30 cellular contexts compared by ENCODE assay signal in the genomic region with DNA sequence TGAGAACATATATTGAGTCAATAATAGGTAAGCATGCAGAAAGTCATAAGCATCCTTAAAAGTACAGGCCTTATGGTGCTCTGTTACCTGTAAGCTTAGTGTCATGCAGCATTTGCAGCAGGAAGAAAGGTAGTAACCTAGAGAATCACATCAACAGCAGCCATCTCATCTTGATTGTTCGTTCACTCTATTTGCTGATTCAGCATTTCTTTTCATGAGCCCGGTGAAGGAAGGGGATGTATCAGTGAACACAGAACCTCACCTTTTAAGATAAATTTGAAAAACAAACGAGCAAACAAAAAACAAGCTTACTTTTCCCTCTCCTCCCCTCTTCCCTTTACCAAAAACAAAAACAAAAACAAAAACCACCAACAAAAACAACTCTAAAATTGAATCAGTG.
DNase-seq lines count a peak whose midpoint lies in the region; ATAC-seq, FAIRE-seq and TF ChIP-seq lines count a peak whose summit lies in the region.
"Had no signal": no experiment of that assay in that cellular context is flagged by ENCODE, and none has a peak within 500 bp of the region (broad histone marks: within the 10 kb centered on the region; RNA-seq: fewer than 3 reads in every experiment).

No MANE protein-coding gene starts in this region.

- no peaks in the 10 kb centered on the region for H4K20me1 ChIP-seq in K562 (replicated peaks; ENCODE audit: control insufficient read depth, insufficient read depth, low read length)
- no peaks in the 10 kb centered on the region for H4K20me1 ChIP-seq in OCI-LY7 (ENCODE audit: insufficient read depth, low read length)
- H4K20me1 ChIP-seq: BLaER1 had no signal

- no TSS peak for BruUV-seq in K562 (replicated peaks; lab: Mats Ljungman, UMichigan)
- no TSS peak for BruUV-seq in OCI-LY7 (replicated peaks; lab: Mats Ljungman, UMichigan)

- no peak overlapping the region for H3K4me3 ChIP-seq in A549
- H3K4me3 ChIP-seq in K562: no peak overlapping the region
- peak overlapping the region in 3 of 4 donors; percentile 0 to 16 (median 12) for H3K4me3 ChIP-seq in stomach
- no peak overlapping the region for H3K4me3 ChIP-seq in OCI-LY7 (ENCODE audit: low read depth, low read length, poor library complexity, severe bottlenecking)
- H3K4me3 ChIP-seq: adrenal gland, BLaER1, HAP-1, hepatocyte, SJCRH30, testis had no signal

- H3K4me3 Mint-ChIP-seq in mesothelial cell of epicardium: no peak overlapping the region
- H3K4me3 Mint-ChIP-seq: activated B cell treated with CpG ODN at 0.5 μM for 24 hours; activated CD8-positive, alpha-beta memory T cell treated with anti-CD3 and anti-CD28 coated beads, Interleukin-2, amount 10 ng/mL, durations not matched to agents 7 days and 5 days; activated naive CD4-positive, alpha-beta T cell treated with anti-CD3 and anti-CD28 coated beads for 36 hours; activated T-helper 1 cell treated with anti-CD3 and anti-CD28 coated beads, Interleukin-12 subunit alpha, Interleukin-12 subunit beta, Interleukin-2, Interleukin-4 antibody, amounts not matched to agents 30 ng/mL and 10 ng/mL and 1 ng/mL, durations not matched to agents 14 hours and 24 hours and 36 hours; stimulated activated naive B cell treated with anti-CD40 and anti-IgM and Interleukin-4, amounts not matched to agents 10 μg/mL and 1 μg/mL and 100 μg/mL, for 72 hours had no signal

- no peak overlapping the region for H3K27ac ChIP-seq in A549
- H3K27ac ChIP-seq in K562 (ENCODE audit: extremely low read depth, low read depth, low read length): no peak overlapping the region
- H3K27ac ChIP-seq in stomach: peak overlapping the region in 2 of 5 donors; percentile 37 to 62
- no peak overlapping the region for H3K27ac ChIP-seq in OCI-LY7 (ENCODE audit: low read depth, low read length, poor library complexity, severe bottlenecking)
- H3K27ac ChIP-seq: adrenal gland, BLaER1, epithelial cell of prostate, hepatocyte, parathyroid adenoma, SJCRH30, testis had no signal

- no peak for TF ChIP-seq RAD21 in A549 (conservative IDR thresholded peaks at IDR 0.05 in 1 of 2, IDR thresholded peaks at IDR 0.05 in 1 of 2)
- TF ChIP-seq RAD21 in K562 (CRISPR knock-in tag; conservative IDR thresholded peaks at IDR 0.05 in 1 of 2, IDR thresholded peaks at IDR 0.05 in 1 of 2): no peak

- POLR2A ChIA-PET in A549 (lab: Yijun Ruan, JAX): no interaction called here
- POLR2A ChIA-PET in K562 (lab: Yijun Ruan, JAX): interaction anchor here (1.2 kb wide), 1 partner anchor 12 kb away, joined by 3 read pairs; no protein-coding TSS in a partner anchor
- POLR2A ChIA-PET in OCI-LY7 (lab: Charles Lee): interaction anchor here (0.6 to 1.0 kb wide), 9 partner anchors 14 to 1253 kb away, joined by 3 to 4 read pairs (median 3); no protein-coding TSS in a partner anchor

- H3K9me3 ChIP-seq in A549 (no peaks in the 10 kb centered on the region), K562 (replicated peaks; ENCODE audit: control insufficient read depth, insufficient read depth, low read depth, low read length) (no peaks in the 10 kb centered on the region), stomach (no peaks in the 10 kb centered on the region), OCI-LY7 (ENCODE audit: low read length) (no peaks in the 10 kb centered on the region)
- H3K9me3 ChIP-seq: adrenal gland, BLaER1, HAP-1, Peyer's patch, SJCRH30, testis had no signal

- no peak for FAIRE-seq in A549 (lab: Jason Lieb, UNC)
- FAIRE-seq in K562 (lab: Jason Lieb, UNC): no peak
- FAIRE-seq: colon had no signal

- no peak for TF ChIP-seq POLR2A in A549 (IDR thresholded peaks at IDR 0.05; ENCODE audit: low read length)
- no peak for TF ChIP-seq POLR2A in K562 (conservative IDR thresholded peaks at IDR 0.05)
- TF ChIP-seq POLR2A in stomach (IDR thresholded peaks at IDR 0.05): no peak

- peaks cover 11% of the 10 kb centered on the region for H3K36me3 Mint-ChIP-seq in mesothelial cell of epicardium

- H3K9me3 Mint-ChIP-seq in mesothelial cell of epicardium: no peaks in the 10 kb centered on the region
- H3K9me3 Mint-ChIP-seq: activated B cell treated with CpG ODN at 0.5 μM for 24 hours; activated naive CD4-positive, alpha-beta T cell treated with anti-CD3 and anti-CD28 coated beads for 36 hours; activated T-helper 1 cell treated with anti-CD3 and anti-CD28 coated beads, Interleukin-12 subunit alpha, Interleukin-12 subunit beta, Interleukin-2, Interleukin-4 antibody, amounts not matched to agents 30 ng/mL and 10 ng/mL and 1 ng/mL, durations not matched to agents 14 hours and 24 hours and 36 hours had no signal

- peaks cover 11% of the 10 kb centered on the region for H3K4me1 Mint-ChIP-seq in mesothelial cell of epicardium
- H3K4me1 Mint-ChIP-seq: activated CD8-positive, alpha-beta memory T cell treated with anti-CD3 and anti-CD28 coated beads, Interleukin-2, amount 10 ng/mL, durations not matched to agents 7 days and 5 days; stimulated activated naive B cell treated with anti-CD40 and anti-IgM and Interleukin-4, amounts not matched to agents 10 μg/mL and 1 μg/mL and 100 μg/mL, for 72 hours had no signal

- H3K9me2 ChIP-seq in OCI-LY7 (ENCODE audit: insufficient read depth, low read length): no peaks in the 10 kb centered on the region

- no peak overlapping the region for H3K9ac ChIP-seq in K562 (ENCODE audit: insufficient read depth in 1 of 2, low read depth in 2 of 2, low read length in 2 of 2)
- H3K9ac ChIP-seq: BLaER1, parathyroid adenoma had no signal

- H2AFZ ChIP-seq in K562 (ENCODE audit: low read depth, low read length) (no peak overlapping the region), OCI-LY7 (ENCODE audit: low read length) (no peak overlapping the region)
- H2AFZ ChIP-seq: hepatocyte, parathyroid adenoma had no signal

- intact Hi-C loops in K562 (cut with micrococcal nuclease): no loop called here
- intact Hi-C loops in stomach (cut with DNase I; ENCODE audit: low total_unique reads): no loop called here
- intact Hi-C loops in OCI-LY7 (cut with micrococcal nuclease; ENCODE audit: unreplicated experiment): no loop called here

- H3K4me1 ChIP-seq in A549 (peaks cover 4% of the 10 kb centered on the region; the same call in 1 of the 3 replicates), K562 (replicated peaks in 1 of 2; ENCODE audit: control insufficient read depth in 2 of 2, insufficient read depth in 2 of 2, low read length in 2 of 2) (no peaks in the 10 kb centered on the region), stomach (peaks cover 0 to 35% (median 9%) of the 10 kb centered on the region in 4 donors), OCI-LY7 (ENCODE audit: insufficient read depth, low read length, poor library complexity, severe bottlenecking) (peaks cover 22% of the 10 kb centered on the region)
- H3K4me1 ChIP-seq: BLaER1, Peyer's patch, SJCRH30, testis had no signal

- CTCF ChIA-PET in A549 (lab: Yijun Ruan, JAX) (interaction anchor here (0.7 to 1.4 kb wide), 5 partner anchors 9 to 125 kb away, joined by 3 to 4 read pairs (median 3); no protein-coding TSS in a partner anchor), K562 (lab: Yijun Ruan, JAX; ENCODE audit: low intra/inter-chr PET ratio) (no interaction called here), OCI-LY7 (lab: Charles Lee; ENCODE audit: unreplicated experiment) (no interaction called here)

- H3K27me3 ChIP-seq in K562 (ENCODE audit: control insufficient read depth in 2 of 2, insufficient read depth in 2 of 2, low read length in 2 of 2) (no peaks in the 10 kb centered on the region), stomach (no peaks in the 10 kb centered on the region)
- H3K27me3 ChIP-seq: adrenal gland, BLaER1, hepatocyte, Peyer's patch, SJCRH30, testis had no signal

- no peaks in the 10 kb centered on the region for H3K27me3 Mint-ChIP-seq in mesothelial cell of epicardium (ENCODE audit: low read depth)
- H3K27me3 Mint-ChIP-seq: activated B cell treated with CpG ODN at 0.5 μM for 24 hours; activated CD8-positive, alpha-beta memory T cell treated with anti-CD3 and anti-CD28 coated beads, Interleukin-2, amount 10 ng/mL, durations not matched to agents 7 days and 5 days; stimulated activated naive B cell treated with anti-CD40 and anti-IgM and Interleukin-4, amounts not matched to agents 10 μg/mL and 1 μg/mL and 100 μg/mL, for 72 hours had no signal

- H3K4me2 ChIP-seq in A549 (no peak overlapping the region), K562 (ENCODE audit: insufficient read depth, low read length) (no peak overlapping the region), OCI-LY7 (ENCODE audit: low read length) (no peak overlapping the region)
- H3K4me2 ChIP-seq: BLaER1, hepatocyte had no signal

- ATAC-seq in A549 (no peak), K562 (no peak), HG02571 (IDR thresholded peaks at IDR 0.05; ENCODE audit: unreplicated experiment) (no peak)
- ATAC-seq: activated CD8-positive, alpha-beta memory T cell treated with anti-CD3 and anti-CD28 coated beads, Interleukin-2, amount 10 ng/mL, durations not matched to agents 7 days and 5 days; stimulated activated naive B cell treated with anti-CD40 and anti-IgM and Interleukin-4, amounts not matched to agents 10 μg/mL and 1 μg/mL and 100 μg/mL, for 72 hours had no signal

- H3K9me1 ChIP-seq in K562 (ENCODE audit: control insufficient read depth, insufficient read depth, low read length): no peaks in the 10 kb centered on the region

- TF ChIP-seq CTCF in A549 (IDR thresholded peaks at IDR 0.05) (no peak), K562 (IDR thresholded peaks at IDR 0.05 in 2 of 3, conservative IDR thresholded peaks at IDR 0.05 in 1 of 3; ENCODE audit: insufficient read depth in 2 of 3, low read depth in 1 of 3, low read length in 3 of 3) (no peak), mesothelial cell of epicardium (IDR thresholded peaks at IDR 0.05; ENCODE audit: unreplicated experiment) (no peak), stomach (IDR thresholded peaks at IDR 0.05) (no peak), OCI-LY7 (conservative IDR thresholded peaks at IDR 0.05; ENCODE audit: low read length) (no peak)

- in situ Hi-C loops in K562 (cut with MboI) (no loop called here), ACHN (cut with HindIII; ENCODE audit: low pct_ligation_motif_present, low pct_unique_long_range_greater_than_20kb, low sequenced_read_pairs) (no loop called here)

- H3K79me2 ChIP-seq in K562 (ENCODE audit: control insufficient read depth, insufficient read depth, low read length) (no peaks in the 10 kb centered on the region), OCI-LY7 (ENCODE audit: insufficient read depth, low read depth, low read length) (no peaks in the 10 kb centered on the region)
- H3K79me2 ChIP-seq: hepatocyte, parathyroid adenoma had no signal

- peak overlapping the region; percentile 78 for H3K27ac Mint-ChIP-seq in mesothelial cell of epicardium
- H3K27ac Mint-ChIP-seq: activated B cell treated with CpG ODN at 0.5 μM for 24 hours; activated CD8-positive, alpha-beta memory T cell treated with anti-CD3 and anti-CD28 coated beads, Interleukin-2, amount 10 ng/mL, durations not matched to agents 7 days and 5 days; activated naive CD4-positive, alpha-beta T cell treated with anti-CD3 and anti-CD28 coated beads for 36 hours; activated T-helper 1 cell treated with anti-CD3 and anti-CD28 coated beads, Interleukin-12 subunit alpha, Interleukin-12 subunit beta, Interleukin-2, Interleukin-4 antibody, amounts not matched to agents 30 ng/mL and 10 ng/mL and 1 ng/mL, durations not matched to agents 14 hours and 24 hours and 36 hours; stimulated activated naive B cell treated with anti-CD40 and anti-IgM and Interleukin-4, amounts not matched to agents 10 μg/mL and 1 μg/mL and 100 μg/mL, for 72 hours had no signal

- 78% methylated on average over 3 of the region's 3 CpGs for WGBS in A549 (ENCODE audit: missing lambda C conversion rate)
- 50% methylated on average over 3 of the region's 3 CpGs for WGBS in K562 (ENCODE audit: insufficient coverage, low coverage, missing lambda C conversion rate)
- 63 to 80% (median 78%) methylated on average over 3 of the region's 3 CpGs for WGBS in stomach, 5 donors

- H3K36me3 ChIP-seq in K562 (ENCODE audit: control insufficient read depth, insufficient read depth, low read length) (peaks cover 10% of the 10 kb centered on the region; the same call in 1 of the 3 replicates), stomach (peaks cover 0 to 4% (median 0%) of the 10 kb centered on the region in 4 donors), OCI-LY7 (ENCODE audit: insufficient read depth, low read length) (peaks cover 27% of the 10 kb centered on the region)
- H3K36me3 ChIP-seq: adrenal gland, HAP-1, Peyer's patch, SJCRH30 had no signal

- TF ChIP-seq EP300 in A549 (IDR thresholded peaks at IDR 0.05) (no peak), K562 (IDR thresholded peaks at IDR 0.05; ENCODE audit: low read length) (no peak), stomach (IDR thresholded peaks at IDR 0.05) (no peak)

- DNase-seq in A549 (ENCODE audit: low read depth in 1 of 2, low spot score in 1 of 2) (no peak), K562 (ENCODE audit: extremely low read depth in 1 of 4, low spot score in 3 of 4) (no peak), mesothelial cell of epicardium (ENCODE audit: low spot score in 2 of 2, unreplicated experiment in 2 of 2) (no peak), stomach (no peak), OCI-LY7 (ENCODE audit: low spot score) (no peak), ACHN (no peak)
- DNase-seq: activated B cell treated with CpG ODN at 0.5 μM for 24 hours; activated CD4-positive, alpha-beta T cell treated with anti-CD3 and anti-CD28 coated beads, Interleukin-2, amount 50 U/mL, for 1 hour; activated CD8-positive, alpha-beta memory T cell treated with anti-CD3 and anti-CD28 coated beads, Interleukin-2, amount 10 ng/mL, durations not matched to agents 7 days and 5 days; activated naive CD4-positive, alpha-beta T cell treated with anti-CD3 and anti-CD28 coated beads for 36 hours; adrenal gland; DMS153; effector CD8-positive, alpha-beta T cell; midbrain; NCI-H1105; NCI-H2029; NCI-H2227 treated with DMSO at 0.1 percent for 48 hours; Peyer's patch; SJCRH30; stimulated activated CD4-positive, alpha-beta T cell treated with anti-CD3 and anti-CD28 coated beads, Interleukin-15, amount 100 ng/mL, for 24 hours; stimulated activated naive B cell treated with anti-CD40 and anti-IgM and Interleukin-4, amounts not matched to agents 10 μg/mL and 1 μg/mL and 100 μg/mL, for 72 hours; testis had no signal

Comparison
In these comparisons a context has a peak if more than half of its experiments do, and no peak if none do; other contexts are left out.
1. H3K4me3 ChIP-seq: peak in stomach (3 of 4); none in A549 (single experiment), K562 (single experiment) and OCI-LY7 (single experiment).